7 cellular contexts compared by ENCODE assay signal in the genomic region with DNA sequence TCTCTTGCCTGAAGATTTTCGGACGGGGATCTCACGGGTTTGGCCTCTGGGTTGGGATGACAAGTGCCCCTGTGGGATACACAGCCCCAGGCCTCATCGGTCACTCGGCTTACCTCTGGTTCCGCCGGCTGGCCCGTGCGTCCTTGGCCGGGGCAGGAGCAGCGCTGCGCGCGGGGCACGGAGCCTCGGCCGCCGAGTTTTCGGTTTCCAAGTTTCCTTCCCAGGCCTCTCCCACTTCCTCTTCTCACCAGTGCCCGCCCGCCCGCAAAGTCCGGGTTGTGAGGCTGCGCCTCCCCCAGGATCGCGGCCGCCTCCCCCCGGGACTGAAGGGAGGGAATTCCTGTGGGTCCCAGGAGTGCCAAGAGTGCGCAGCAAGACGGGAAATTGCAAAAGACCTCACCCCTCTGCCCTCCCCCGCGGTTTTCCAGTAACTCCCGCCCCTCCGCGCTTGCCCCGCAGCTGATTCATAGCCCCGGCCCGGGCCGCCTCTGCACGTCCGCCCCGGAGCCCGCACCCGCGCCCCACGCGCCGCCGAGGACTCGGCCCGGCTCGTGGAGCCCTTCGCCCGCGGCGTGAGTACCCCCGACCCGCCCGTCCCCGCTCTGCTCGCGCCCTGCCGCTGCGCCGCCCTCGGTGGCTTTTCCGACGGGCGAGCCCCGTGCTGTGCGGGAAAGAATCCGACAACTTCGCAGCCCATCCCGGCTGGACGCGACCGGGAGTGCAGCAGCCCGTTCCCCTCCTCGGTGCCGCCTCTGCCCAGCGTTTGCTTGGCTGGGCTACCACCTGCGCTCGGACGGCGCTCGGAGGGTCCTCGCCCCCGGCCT. TPM values are rescaled to one million over a fixed set of nuclear protein-coding genes. Genes with fewer than 3 reads are reported as not detected.
DNase-seq lines count a peak whose midpoint lies in the region; FAIRE-seq and TF ChIP-seq lines count a peak whose summit lies in the region.

A gene (plus strand): TSS at position 458 of the 824 bp plus-strand sequence. CDS start 23,033 bp downstream, outside the sequence.

- no peaks in the 10 kb centered on the region for H3K36me3 ChIP-seq in NT2/D1 (ENCODE audit: insufficient read depth, insufficient read length, low read length)
- no peaks in the 10 kb centered on the region for H3K36me3 ChIP-seq in small intestine (ENCODE audit: control insufficient read depth in 2 of 2, insufficient read depth in 2 of 2, low read length in 2 of 2)

- H3K9me3 ChIP-seq in NT2/D1 (ENCODE audit: insufficient read depth, low read length), result peaks cover 5% of the 10 kb centered on the region; the same call in 1 of the 2 replicates
- H3K9me3 ChIP-seq in small intestine (ENCODE audit: control insufficient read depth, low read depth), result no peaks in the 10 kb centered on the region

- H3K27ac ChIP-seq in coronary artery (peak within 1 kb of the TSS; percentile 96 to 98), small intestine (ENCODE audit: low read depth in 1 of 2, low read length in 1 of 2) (peak within 1 kb of the TSS in 1 of 2 donors; percentile 93)

- H3K9ac ChIP-seq in NT2/D1 (ENCODE audit: insufficient read length, low read depth), result peak within 1 kb of the TSS; percentile 62

- H3K27me3 ChIP-seq in NT2/D1 (ENCODE audit: insufficient read depth, insufficient read length) (peaks cover 26% of the 10 kb centered on the region), small intestine (ENCODE audit: control insufficient read depth in 2 of 2, insufficient read depth in 2 of 2, low read length in 2 of 2) (peaks cover 0 to 6% of the 10 kb centered on the region in 2 donors)

- H3K4me1 ChIP-seq in NT2/D1 (ENCODE audit: insufficient read depth, insufficient read length) (peaks cover 3% of the 10 kb centered on the region), small intestine (ENCODE audit: control insufficient read depth in 2 of 2, insufficient read depth in 1 of 2, low read depth in 1 of 2, low read length in 1 of 2) (no peaks in the 10 kb centered on the region)

- TF ChIP-seq CTCF in GM10266 (IDR thresholded peaks at IDR 0.05; ENCODE audit: control insufficient read depth, insufficient read depth, low read depth, missing control alignments), result no peak
- TF ChIP-seq CTCF in coronary artery (IDR thresholded peaks at IDR 0.05), result no peak

- H3K4me3 ChIP-seq in NT2/D1 (ENCODE audit: insufficient read length, low read depth), result peak within 1 kb of the TSS; percentile 59
- H3K4me3 ChIP-seq in coronary artery, result peak within 1 kb of the TSS; percentile 92
- H3K4me3 ChIP-seq in small intestine (ENCODE audit: low read depth in 1 of 2, low read length in 2 of 2), result peak within 1 kb of the TSS; percentile 48 to 51

- no peak for FAIRE-seq in small intestine (lab: Jason Lieb, UNC)

- DNase-seq in GM10266 (ENCODE audit: extremely low spot score) (peak; percentile 37), NT2/D1 (ENCODE audit: low read depth, low spot score) (no peak), coronary artery (ENCODE audit: low spot score) (peak; percentile 99), kidney tubule cell (ENCODE audit: low spot score) (peak; percentile 99), small intestine (peak; percentile 15), KG1 (lab: John Stamatoyannopoulos, UW) (no peak)
- no peak for DNase-seq in NK-92 treated with Interleukin-12 subunit alpha and Interleukin-12 subunit beta, amount 100 ng/mL, for 24 hours (lab: John Stamatoyannopoulos, UW)

- WGBS in small intestine, 3 donors, result 2 to 10% (median 7%) methylated on average over 71 to 88 of the region's 88 CpGs

RNA-seq across cellular contexts. Expression of the gene that starts here (rescaled TPM):
- polyA plus RNA-seq in small intestine, result 1 to 10 TPM in 1 of 3 donors, under 1 TPM in 2; 0.22 to 9.2 (median 0.54) TPM

Comparison
In these comparisons a context has a peak if more than half of its experiments do, and no peak if none do; other contexts are left out.
1. DNase-seq: peak in GM10266 (single experiment), coronary artery (single experiment), kidney tubule cell (single experiment) and small intestine (single experiment); none in NT2/D1 (single experiment), NK-92 treated with Interleukin-12 subunit alpha and Interleukin-12 subunit beta, amount 100 ng/mL, for 24 hours (single experiment) and KG1 (single experiment).
2. Peak in every context shown above with its lines, with median percentiles within 50 percentile points of each other: H3K4me3 ChIP-seq.